1 cellular context compared by ENCODE assay signal in the genomic region with DNA sequence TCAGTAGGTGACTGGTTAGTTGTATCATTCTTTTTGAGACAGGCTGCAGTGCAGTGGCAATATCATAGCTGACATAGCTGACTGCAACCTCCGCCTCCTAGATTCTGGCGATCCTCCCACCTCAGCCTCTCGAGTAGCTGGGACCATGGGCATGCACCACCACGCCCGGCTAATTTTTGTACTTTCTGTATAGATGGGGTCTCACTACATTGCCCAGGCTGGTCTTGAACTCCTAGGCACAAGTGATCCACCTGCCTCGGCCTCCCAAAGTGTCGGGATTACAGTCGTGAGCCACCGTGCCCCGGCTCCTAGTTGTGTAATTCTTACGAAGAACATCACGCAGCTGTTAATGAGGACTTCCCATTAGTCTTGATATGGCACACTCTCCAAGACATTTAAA.
TF ChIP-seq lines count a peak whose summit lies in the region.

No MANE protein-coding gene starts in this region.

TF ChIP-seq in SK-N-SH, 30 proteins besides CTCF, POLR2A, EP300 and RAD21 (continued from another document):
- TF ChIP-seq, protein P1, sequence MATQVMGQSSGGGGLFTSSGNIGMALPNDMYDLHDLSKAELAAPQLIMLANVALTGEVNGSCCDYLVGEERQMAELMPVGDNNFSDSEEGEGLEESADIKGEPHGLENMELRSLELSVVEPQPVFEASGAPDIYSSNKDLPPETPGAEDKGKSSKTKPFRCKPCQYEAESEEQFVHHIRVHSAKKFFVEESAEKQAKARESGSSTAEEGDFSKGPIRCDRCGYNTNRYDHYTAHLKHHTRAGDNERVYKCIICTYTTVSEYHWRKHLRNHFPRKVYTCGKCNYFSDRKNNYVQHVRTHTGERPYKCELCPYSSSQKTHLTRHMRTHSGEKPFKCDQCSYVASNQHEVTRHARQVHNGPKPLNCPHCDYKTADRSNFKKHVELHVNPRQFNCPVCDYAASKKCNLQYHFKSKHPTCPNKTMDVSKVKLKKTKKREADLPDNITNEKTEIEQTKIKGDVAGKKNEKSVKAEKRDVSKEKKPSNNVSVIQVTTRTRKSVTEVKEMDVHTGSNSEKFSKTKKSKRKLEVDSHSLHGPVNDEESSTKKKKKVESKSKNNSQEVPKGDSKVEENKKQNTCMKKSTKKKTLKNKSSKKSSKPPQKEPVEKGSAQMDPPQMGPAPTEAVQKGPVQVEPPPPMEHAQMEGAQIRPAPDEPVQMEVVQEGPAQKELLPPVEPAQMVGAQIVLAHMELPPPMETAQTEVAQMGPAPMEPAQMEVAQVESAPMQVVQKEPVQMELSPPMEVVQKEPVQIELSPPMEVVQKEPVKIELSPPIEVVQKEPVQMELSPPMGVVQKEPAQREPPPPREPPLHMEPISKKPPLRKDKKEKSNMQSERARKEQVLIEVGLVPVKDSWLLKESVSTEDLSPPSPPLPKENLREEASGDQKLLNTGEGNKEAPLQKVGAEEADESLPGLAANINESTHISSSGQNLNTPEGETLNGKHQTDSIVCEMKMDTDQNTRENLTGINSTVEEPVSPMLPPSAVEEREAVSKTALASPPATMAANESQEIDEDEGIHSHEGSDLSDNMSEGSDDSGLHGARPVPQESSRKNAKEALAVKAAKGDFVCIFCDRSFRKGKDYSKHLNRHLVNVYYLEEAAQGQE (IDR thresholded peaks at IDR 0.05; ENCODE audit: low read depth, low read length) = no peak
- TF ChIP-seq YY1 (IDR thresholded peaks at IDR 0.05; ENCODE audit: low read depth) = no peak
- no peak for TF ChIP-seq CHD2 (IDR thresholded peaks at IDR 0.05; ENCODE audit: low read length, partially characterized antibody)
- TF ChIP-seq, protein P2, sequence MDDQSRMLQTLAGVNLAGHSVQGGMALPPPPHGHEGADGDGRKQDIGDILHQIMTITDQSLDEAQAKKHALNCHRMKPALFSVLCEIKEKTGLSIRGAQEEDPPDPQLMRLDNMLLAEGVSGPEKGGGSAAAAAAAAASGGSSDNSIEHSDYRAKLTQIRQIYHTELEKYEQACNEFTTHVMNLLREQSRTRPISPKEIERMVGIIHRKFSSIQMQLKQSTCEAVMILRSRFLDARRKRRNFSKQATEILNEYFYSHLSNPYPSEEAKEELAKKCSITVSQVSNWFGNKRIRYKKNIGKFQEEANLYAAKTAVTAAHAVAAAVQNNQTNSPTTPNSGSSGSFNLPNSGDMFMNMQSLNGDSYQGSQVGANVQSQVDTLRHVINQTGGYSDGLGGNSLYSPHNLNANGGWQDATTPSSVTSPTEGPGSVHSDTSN (IDR thresholded peaks at IDR 0.05) = no peak
- no peak for TF ChIP-seq ELF1 (IDR thresholded peaks at IDR 0.05)
- TF ChIP-seq, protein P3, sequence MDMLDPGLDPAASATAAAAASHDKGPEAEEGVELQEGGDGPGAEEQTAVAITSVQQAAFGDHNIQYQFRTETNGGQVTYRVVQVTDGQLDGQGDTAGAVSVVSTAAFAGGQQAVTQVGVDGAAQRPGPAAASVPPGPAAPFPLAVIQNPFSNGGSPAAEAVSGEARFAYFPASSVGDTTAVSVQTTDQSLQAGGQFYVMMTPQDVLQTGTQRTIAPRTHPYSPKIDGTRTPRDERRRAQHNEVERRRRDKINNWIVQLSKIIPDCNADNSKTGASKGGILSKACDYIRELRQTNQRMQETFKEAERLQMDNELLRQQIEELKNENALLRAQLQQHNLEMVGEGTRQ (IDR thresholded peaks at IDR 0.05; ENCODE audit: borderline replicate concordance, low read depth, low read length) = no peak
- no peak for TF ChIP-seq RFX5 (IDR thresholded peaks at IDR 0.05; ENCODE audit: low read length)
- TF ChIP-seq NFIC (IDR thresholded peaks at IDR 0.05; ENCODE audit: borderline replicate concordance) = no peak
- no peak for TF ChIP-seq TEAD4 (IDR thresholded peaks at IDR 0.05; ENCODE audit: borderline replicate concordance, insufficient read depth)
- no peak for TF ChIP-seq FOSL2 (IDR thresholded peaks at IDR 0.05; ENCODE audit: borderline replicate concordance, low read depth)
- no peak for TF ChIP-seq EZH2phosphoT487 (IDR thresholded peaks at IDR 0.05; ENCODE audit: borderline replicate concordance, low read depth)
- TF ChIP-seq TCF12 (IDR thresholded peaks at IDR 0.05) = no peak
- TF ChIP-seq RXRA (IDR thresholded peaks at IDR 0.05; ENCODE audit: borderline replicate concordance, low read depth) = no peak
- TF ChIP-seq FOXM1 (IDR thresholded peaks at IDR 0.05; ENCODE audit: low read depth) = no peak
- no peak for TF ChIP-seq POLR2AphosphoS5 (IDR thresholded peaks at IDR 0.05; ENCODE audit: low read depth, low read length)
